Comparison of ENCODE assay signal across 8 cellular contexts in genomic region chr13:39954476-39954875, GRCh38.
"Had no signal": no experiment of that assay in that cellular context is flagged by ENCODE, and none has a peak within 500 bp of the region (broad histone marks: within the 10 kb centered on the region; RNA-seq: fewer than 3 reads in every experiment).

No MANE protein-coding gene starts in this region.

- H3K4me3 ChIP-seq: GM12878 had no signal

- DNase-seq: GDM1, GF-D8 had no signal

- ATAC-seq: GM12878 had no signal

- FAIRE-seq: G401.6, GM12878, GM12891, GM12892, GM18507, GM19239 had no signal
